ENCODE assay signal across 13 cellular contexts in the genomic region with DNA sequence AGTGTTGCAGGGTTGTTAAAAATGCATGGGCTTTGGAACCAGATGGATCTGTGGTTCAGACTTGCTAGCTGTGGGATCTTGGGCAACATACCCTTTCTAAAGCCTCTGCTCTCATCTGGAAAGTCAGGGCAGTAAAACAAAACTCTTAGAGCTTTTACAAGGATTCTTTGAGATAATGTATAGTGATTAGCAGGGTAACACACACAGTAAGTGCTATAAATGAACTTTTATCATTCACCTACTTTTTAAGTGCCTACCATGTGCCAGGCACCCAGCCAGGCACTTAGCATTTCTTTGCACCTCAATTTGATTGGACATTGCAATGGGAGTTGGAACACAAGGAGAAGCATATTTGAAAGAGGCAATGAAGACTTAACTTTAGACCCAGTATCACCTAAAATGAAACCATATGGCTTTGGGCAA.
A peak's percentile ranks its signal among the peaks of the same experiment; 100 is the strongest.
DNase-seq lines count a peak whose midpoint lies in the region; ATAC-seq and TF ChIP-seq lines count a peak whose summit lies in the region.
"Had no signal": no experiment of that assay in that cellular context is flagged by ENCODE, and none has a peak within 500 bp of the region (broad histone marks: within the 10 kb centered on the region; RNA-seq: fewer than 3 reads in every experiment).

No MANE protein-coding gene starts in this region.

- no peak for TF ChIP-seq CTCF in WERI-Rb-1 (IDR thresholded peaks at IDR 0.05; ENCODE audit: low read depth, low read length)
- TF ChIP-seq CTCF in upper lobe of right lung (IDR thresholded peaks at IDR 0.05) = no peak

- H4K8ac ChIP-seq in neuronal stem cell (ENCODE audit: low read depth, low read length) = no peak overlapping the region

- ATAC-seq in upper lobe of right lung = peak; percentile 16
- ATAC-seq: naive thymus-derived CD4-positive, alpha-beta T cell had no signal

- no peak overlapping the region for H3K4ac ChIP-seq in neuronal stem cell (ENCODE audit: low read length)

- DNase-seq in WERI-Rb-1 (no peak), fibroblast of the conjunctiva (ENCODE audit: low read depth) (peak; percentile 35), neuronal stem cell (ENCODE audit: low spot score) (no peak), upper lobe of right lung (no peak), 8988T (no peak), hepatic stellate cell (ENCODE audit: low spot score) (no peak), iPS-NIHi11 (ENCODE audit: low spot score) (no peak)
- DNase-seq: anterior cingulate cortex; COR-L47; naive thymus-derived CD4-positive, alpha-beta T cell; NCI-H1092 treated with DMSO at 0.1 percent for 48 hours; NCI-H524 treated with DMSO at 0.1 percent for 48 hours; SIG-M5 had no signal

- H2BK12ac ChIP-seq in neuronal stem cell (ENCODE audit: low read length) = no peak overlapping the region

- no peak overlapping the region for H3K4me2 ChIP-seq in neuronal stem cell (ENCODE audit: insufficient read depth, low read length, poor library complexity, severe bottlenecking)

- no peak overlapping the region for H3K18ac ChIP-seq in neuronal stem cell (ENCODE audit: low read length)

- no peak overlapping the region for H2BK5ac ChIP-seq in neuronal stem cell (ENCODE audit: low read length)

- H3K14ac ChIP-seq in neuronal stem cell (ENCODE audit: low read length) = no peak overlapping the region

- H3K4me3 ChIP-seq in WERI-Rb-1 (ENCODE audit: low read depth, low read length) (no peak overlapping the region), neuronal stem cell (ENCODE audit: low read length in 2 of 2) (no peak overlapping the region), upper lobe of right lung (no peak overlapping the region)

- no peak overlapping the region for H4K91ac ChIP-seq in neuronal stem cell (ENCODE audit: low read depth, low read length, poor library complexity)

- H3K23ac ChIP-seq in neuronal stem cell (ENCODE audit: low read depth, low read length, poor library complexity) = no peak overlapping the region

- no peaks in the 10 kb centered on the region for H3K79me1 ChIP-seq in neuronal stem cell (ENCODE audit: low read depth, low read length)

- H3K36me3 ChIP-seq in WERI-Rb-1 = no peaks in the 10 kb centered on the region
- no peaks in the 10 kb centered on the region for H3K36me3 ChIP-seq in neuronal stem cell (replicated peaks in 1 of 2; ENCODE audit: control insufficient read depth in 2 of 2, insufficient read depth in 2 of 2, low read length in 2 of 2)
- no peaks in the 10 kb centered on the region for H3K36me3 ChIP-seq in upper lobe of right lung

- intact Hi-C loops in upper lobe of right lung (cut with DNase I) = no loop called here

- no peak overlapping the region for H2BK15ac ChIP-seq in neuronal stem cell (ENCODE audit: low read length)

- no peak overlapping the region for H2AK5ac ChIP-seq in neuronal stem cell (ENCODE audit: low read depth, low read length)

- peaks cover 4% of the 10 kb centered on the region for H3K9me3 ChIP-seq in WERI-Rb-1 (ENCODE audit: severe bottlenecking)
- no peaks in the 10 kb centered on the region for H3K9me3 ChIP-seq in neuronal stem cell (replicated peaks in 1 of 2; ENCODE audit: control insufficient read depth in 2 of 2, insufficient read depth in 1 of 2, low read depth in 1 of 2, low read length in 2 of 2)
- no peaks in the 10 kb centered on the region for H3K9me3 ChIP-seq in upper lobe of right lung

- no peak overlapping the region for H3K9ac ChIP-seq in neuronal stem cell (ENCODE audit: low read depth, low read length, poor library complexity)

- peaks cover 10 to 19% of the 10 kb centered on the region in 2 donors for H3K4me1 ChIP-seq in neuronal stem cell (ENCODE audit: control insufficient read depth in 2 of 2, insufficient read depth in 1 of 2, low read depth in 1 of 2, low read length in 2 of 2)
- no peaks in the 10 kb centered on the region for H3K4me1 ChIP-seq in upper lobe of right lung

- H3K27me3 ChIP-seq in WERI-Rb-1 (ENCODE audit: insufficient read depth, low read depth, severe bottlenecking) (no peaks in the 10 kb centered on the region), neuronal stem cell (ENCODE audit: control insufficient read depth in 3 of 3, insufficient read depth in 3 of 3, low read depth in 1 of 3, low read length in 3 of 3) (no peaks in the 10 kb centered on the region), upper lobe of right lung (no peaks in the 10 kb centered on the region)

- H2BK120ac ChIP-seq in neuronal stem cell (ENCODE audit: low read depth, low read length) = peak overlapping the region; percentile 73

- H3K27ac ChIP-seq in WERI-Rb-1 (peak overlapping the region; percentile 84), neuronal stem cell (replicated peaks; ENCODE audit: low read length) (no peak overlapping the region), upper lobe of right lung (peak overlapping the region; percentile 65)

- peak overlapping the region; percentile 64 for H2AFZ ChIP-seq in neuronal stem cell (ENCODE audit: low read length)
